Comparison of ENCODE assay signal across 13 cellular contexts in genomic region chr17:72432143-72432604, GRCh38.
DNase-seq lines count a peak whose midpoint lies in the region; FAIRE-seq and TF ChIP-seq lines count a peak whose summit lies in the region.
"Had no signal": no experiment of that assay in that cellular context is flagged by ENCODE, and none has a peak within 500 bp of the region (broad histone marks: within the 10 kb centered on the region; RNA-seq: fewer than 3 reads in every experiment).

No MANE protein-coding gene starts in this region.

- H3K4me3 ChIP-seq in hepatocyte (no peak overlapping the region), OCI-LY7 (ENCODE audit: low read depth, low read length, poor library complexity, severe bottlenecking) (no peak overlapping the region), mammary epithelial cell (replicated peaks in 1 of 3; ENCODE audit: insufficient read depth in 1 of 3, low read depth in 2 of 3, low read length in 3 of 3) (no peak overlapping the region)
- H3K4me3 ChIP-seq: heart right ventricle, left ventricle myocardium inferior, thyroid gland had no signal

- H3K4me1 ChIP-seq in hepatocyte (ENCODE audit: insufficient read depth) (peaks cover 42% of the 10 kb centered on the region), OCI-LY7 (ENCODE audit: insufficient read depth, low read length, poor library complexity, severe bottlenecking) (no peaks in the 10 kb centered on the region), mammary epithelial cell (ENCODE audit: insufficient read depth, low read length) (peaks cover 6% of the 10 kb centered on the region)
- H3K4me1 ChIP-seq: heart right ventricle, left ventricle myocardium inferior had no signal

- BruUV-seq in OCI-LY7 (replicated peaks; lab: Mats Ljungman, UMichigan) (no TSS peak), mammary epithelial cell (replicated peaks; lab: Mats Ljungman, UMichigan) (no TSS peak)

- POLR2A ChIA-PET in HEK293T (lab: Yijun Ruan, JAX) (no interaction called here), OCI-LY7 (lab: Charles Lee) (interaction anchor here (0.5 kb wide), 1 partner anchor 75 kb away, joined by 3 read pairs; no protein-coding TSS in a partner anchor)

- peak; percentile 51 for DNase-seq in HEK293T (ENCODE audit: extremely low spot score)
- peak; percentile 95 for DNase-seq in NCI-H69 (lab: John Stamatoyannopoulos, UW)
- DNase-seq in hepatocyte (ENCODE audit: low spot score), result no peak
- no peak for DNase-seq in OCI-LY7 (ENCODE audit: low spot score)
- no peak for DNase-seq in GM12892 (ENCODE audit: insufficient read length)
- no peak for DNase-seq in cortex of kidney (lab: John Stamatoyannopoulos, UW)
- DNase-seq in mammary epithelial cell, result no peak
- DNase-seq: activated naive CD4-positive, alpha-beta T cell treated with Interleukin-2 at 50 U/mL for 16 hours; heart right ventricle; left ventricle myocardium inferior; NCI-H1436; thyroid gland had no signal

- intact Hi-C loops in OCI-LY7 (cut with micrococcal nuclease; ENCODE audit: unreplicated experiment) (no loop called here), mammary epithelial cell (cut with micrococcal nuclease) (no loop called here)

- no peak overlapping the region for H3K9ac ChIP-seq in mammary epithelial cell (ENCODE audit: insufficient read depth, low read length)

- H3K4me2 ChIP-seq in hepatocyte (peak overlapping the region; percentile 62), OCI-LY7 (ENCODE audit: low read length) (no peak overlapping the region), mammary epithelial cell (ENCODE audit: insufficient read depth, low read depth, low read length) (no peak overlapping the region)

- dilution Hi-C loops in mammary epithelial cell (cut with HindIII; ENCODE audit: low sequenced_read_pairs), result no loop called here

- in situ Hi-C loops in mammary epithelial cell (cut with MboI; ENCODE audit: low sequenced_read_pairs in 2 of 2), result no loop called here

- WGBS in hepatocyte (ENCODE audit: low lambda C conversion rate, missing lambda C conversion rate), result 34% methylated on average over 11 of the region's 11 CpGs
- WGBS in mammary epithelial cell (ENCODE audit: low coverage, missing lambda C conversion rate), result 96% methylated on average over 9 of the region's 11 CpGs

- H4K20me1 ChIP-seq in hepatocyte (ENCODE audit: insufficient read depth, poor library complexity, severe bottlenecking) (no peaks in the 10 kb centered on the region), OCI-LY7 (ENCODE audit: insufficient read depth, low read length) (no peaks in the 10 kb centered on the region), mammary epithelial cell (ENCODE audit: insufficient read depth, low read length) (peaks cover 4% of the 10 kb centered on the region)

- H2AFZ ChIP-seq in hepatocyte (no peak overlapping the region), OCI-LY7 (ENCODE audit: low read length) (no peak overlapping the region), mammary epithelial cell (ENCODE audit: low read depth, low read length) (no peak overlapping the region)

- FAIRE-seq in GM12892 (lab: Jason Lieb, UNC), result no peak

- CTCF ChIA-PET in HEK293T (lab: Yijun Ruan, JAX) (interaction anchor here (0.7 kb wide), 1 partner anchor 30 kb away, joined by 3 read pairs; no protein-coding TSS in a partner anchor), OCI-LY7 (lab: Charles Lee; ENCODE audit: unreplicated experiment) (no interaction called here), mammary epithelial cell (lab: Charles Lee; ENCODE audit: low non-redundant PET) (no interaction called here)

- H3K27me3 ChIP-seq in hepatocyte, result no peaks in the 10 kb centered on the region
- no peaks in the 10 kb centered on the region for H3K27me3 ChIP-seq in mammary epithelial cell (ENCODE audit: insufficient read depth, low read length)
- H3K27me3 ChIP-seq: thyroid gland had no signal

- H3K9me3 ChIP-seq in hepatocyte (ENCODE audit: low read depth) (no peaks in the 10 kb centered on the region), OCI-LY7 (ENCODE audit: low read length) (no peaks in the 10 kb centered on the region), mammary epithelial cell (replicated peaks; ENCODE audit: insufficient read depth, low read length) (no peaks in the 10 kb centered on the region)
- H3K9me3 ChIP-seq: heart right ventricle, left ventricle myocardium inferior, thyroid gland had no signal

- H3K9me2 ChIP-seq in hepatocyte (replicated peaks; ENCODE audit: insufficient read depth) (no peaks in the 10 kb centered on the region), OCI-LY7 (ENCODE audit: insufficient read depth, low read length) (no peaks in the 10 kb centered on the region)

- H3K79me2 ChIP-seq in hepatocyte (peaks cover 56% of the 10 kb centered on the region), OCI-LY7 (ENCODE audit: insufficient read depth, low read depth, low read length) (no peaks in the 10 kb centered on the region), mammary epithelial cell (ENCODE audit: insufficient read depth, low read length) (peaks cover 99% of the 10 kb centered on the region)

- H3K27ac ChIP-seq in 22Rv1, result peak overlapping the region; percentile 68
- H3K27ac ChIP-seq in hepatocyte, result peak overlapping the region; percentile 40
- no peak overlapping the region for H3K27ac ChIP-seq in OCI-LY7 (ENCODE audit: low read depth, low read length, poor library complexity, severe bottlenecking)
- H3K27ac ChIP-seq in mammary epithelial cell (ENCODE audit: insufficient read depth, low read depth, low read length), result no peak overlapping the region
- H3K27ac ChIP-seq: heart right ventricle, left ventricle myocardium inferior, thyroid gland had no signal

- H3K36me3 ChIP-seq in hepatocyte (replicated peaks; ENCODE audit: insufficient read depth, low read depth) (no peaks in the 10 kb centered on the region), OCI-LY7 (ENCODE audit: insufficient read depth, low read length) (no peaks in the 10 kb centered on the region), mammary epithelial cell (ENCODE audit: insufficient read depth, low read length) (peaks cover 3% of the 10 kb centered on the region)
- H3K36me3 ChIP-seq: heart right ventricle, left ventricle myocardium inferior, thyroid gland had no signal

- no peak for TF ChIP-seq CTCF in 22Rv1 (IDR thresholded peaks at IDR 0.05)
- TF ChIP-seq CTCF in hepatocyte (IDR thresholded peaks at IDR 0.05; ENCODE audit: poor library complexity), result peak; percentile 2
- no peak for TF ChIP-seq CTCF in OCI-LY7 (conservative IDR thresholded peaks at IDR 0.05; ENCODE audit: low read length)
- TF ChIP-seq CTCF in mammary epithelial cell (conservative IDR thresholded peaks at IDR 0.05 in 1 of 2, IDR thresholded peaks at IDR 0.05 in 1 of 2; ENCODE audit: extremely low read depth in 1 of 2, insufficient read depth in 1 of 2, low read depth in 1 of 2, low read length in 2 of 2), result no peak

- TF ChIP-seq POLR2A in GM12892 (IDR thresholded peaks at IDR 0.05; ENCODE audit: low read depth, low read length), result no peak

TF ChIP-seq in HEK293T, 16 proteins besides CTCF, POLR2A, EP300 and RAD21:
- TF ChIP-seq L3MBTL2 (conservative IDR thresholded peaks at IDR 0.05), result no peak
- TF ChIP-seq LEF1 (IDR thresholded peaks at IDR 0.05; ENCODE audit: borderline replicate concordance), result no peak
- TF ChIP-seq FOXA1 (IDR thresholded peaks at IDR 0.05), result no peak
- no peak for TF ChIP-seq TARDBP (IDR thresholded peaks at IDR 0.05)
- no peak for TF ChIP-seq ELF4 (IDR thresholded peaks at IDR 0.05)
- TF ChIP-seq HDGF (IDR thresholded peaks at IDR 0.05; ENCODE audit: borderline replicate concordance), result no peak
- no peak for TF ChIP-seq SP1 (IDR thresholded peaks at IDR 0.05)
- no peak for TF ChIP-seq ARNT (IDR thresholded peaks at IDR 0.05)
- no peak for TF ChIP-seq FOXM1 (IDR thresholded peaks at IDR 0.05; ENCODE audit: borderline replicate concordance)
- TF ChIP-seq SUZ12 (IDR thresholded peaks at IDR 0.05), result no peak
- no peak for TF ChIP-seq FOXK2 (IDR thresholded peaks at IDR 0.05)
- TF ChIP-seq CTBP1 (IDR thresholded peaks at IDR 0.05; ENCODE audit: borderline replicate concordance), result no peak
- TF ChIP-seq ZNF384 (IDR thresholded peaks at IDR 0.05), result no peak
- TF ChIP-seq NFRKB (IDR thresholded peaks at IDR 0.05), result no peak
- no peak for TF ChIP-seq PKNOX1 (IDR thresholded peaks at IDR 0.05)
TF ChIP-seq in HEK293T: peak in this region for 0.

Comparison
In these comparisons a context has a peak if more than half of its experiments do, and no peak if none do; other contexts are left out.
1. H3K27ac ChIP-seq: peak in 22Rv1 (single experiment) and hepatocyte (single experiment); none in OCI-LY7 (single experiment) and mammary epithelial cell (single experiment).
2. DNase-seq: peak in HEK293T (single experiment) and NCI-H69 (single experiment); none in hepatocyte (single experiment), OCI-LY7 (single experiment), GM12892 (single experiment), cortex of kidney (single experiment) and mammary epithelial cell (single experiment).